8 cellular contexts compared by ENCODE assay signal in genomic region chr13:100513987-100514670, GRCh38.
DNase-seq lines count a peak whose midpoint lies in the region; ATAC-seq and TF ChIP-seq lines count a peak whose summit lies in the region.

No MANE protein-coding gene starts in this region.

- no peaks in the 10 kb centered on the region for H3K27me3 ChIP-seq in psoas muscle (ENCODE audit: insufficient read depth in 3 of 3, low read length in 2 of 3)

- TF ChIP-seq CTCF in astrocyte of the spinal cord (IDR thresholded peaks at IDR 0.05; ENCODE audit: low read depth, low read length) (no peak), psoas muscle (IDR thresholded peaks at IDR 0.05) (no peak)

- peak; percentile 34 for DNase-seq in NCI-H510A treated with DMSO at 0.1 percent for 48 hours (lab: John Stamatoyannopoulos, UW)
- no peak for DNase-seq in NCI-H510A (lab: John Stamatoyannopoulos, UW)
- DNase-seq in NCI-H2107 (lab: John Stamatoyannopoulos, UW), result peak; percentile 71
- peak; percentile 33 for DNase-seq in astrocyte of the spinal cord (ENCODE audit: low read depth, low spot score)
- no peak for DNase-seq in psoas muscle
- no peak for DNase-seq in putamen (ENCODE audit: low spot score)
- DNase-seq in T1000 (lab: John Stamatoyannopoulos, UW), result no peak
- no peak for DNase-seq in activated CD4-positive, alpha-beta T cell treated with anti-CD3 and anti-CD28 coated beads, Interleukin-2, amount 50 U/mL, for 48 hours

- no peaks in the 10 kb centered on the region for H3K36me3 ChIP-seq in psoas muscle (ENCODE audit: insufficient read depth in 1 of 2, low read depth in 1 of 2)

- no peak overlapping the region for H3K27ac ChIP-seq in psoas muscle

- WGBS in psoas muscle, 3 donors, result 72 to 76% (median 74%) methylated on average over 8 of the region's 8 CpGs

- in situ Hi-C loops in astrocyte of the spinal cord (cut with HindIII; ENCODE audit: low sequenced_read_pairs), result no loop called here

- ATAC-seq in psoas muscle, result peak in 3 of 4 donors; percentile 22 to 67 (median 41)

- H3K4me1 ChIP-seq in psoas muscle, result no peaks in the 10 kb centered on the region

- intact Hi-C loops in psoas muscle (cut with DNase I), result loop anchor here in 1 of 2 donors (2.0 to 10.0 kb wide), 4 partner anchors 282 to 1069 kb away; no protein-coding TSS in a partner anchor

- H3K9me3 ChIP-seq in psoas muscle, result no peaks in the 10 kb centered on the region

- H3K4me3 ChIP-seq in astrocyte of the spinal cord (ENCODE audit: low read depth, low read length) (no peak overlapping the region), psoas muscle (no peak overlapping the region)

Comparison
In these comparisons a context has a peak if more than half of its experiments do, and no peak if none do; other contexts are left out.
1. DNase-seq: peak in NCI-H510A treated with DMSO at 0.1 percent for 48 hours (single experiment), NCI-H2107 (single experiment) and astrocyte of the spinal cord (single experiment); none in NCI-H510A (single experiment), psoas muscle (0 of 2), putamen (single experiment), T1000 (single experiment) and activated CD4-positive, alpha-beta T cell treated with anti-CD3 and anti-CD28 coated beads, Interleukin-2, amount 50 U/mL, for 48 hours (0 of 2).